ENCODE assay signal across 10 cellular contexts in the genomic region with DNA sequence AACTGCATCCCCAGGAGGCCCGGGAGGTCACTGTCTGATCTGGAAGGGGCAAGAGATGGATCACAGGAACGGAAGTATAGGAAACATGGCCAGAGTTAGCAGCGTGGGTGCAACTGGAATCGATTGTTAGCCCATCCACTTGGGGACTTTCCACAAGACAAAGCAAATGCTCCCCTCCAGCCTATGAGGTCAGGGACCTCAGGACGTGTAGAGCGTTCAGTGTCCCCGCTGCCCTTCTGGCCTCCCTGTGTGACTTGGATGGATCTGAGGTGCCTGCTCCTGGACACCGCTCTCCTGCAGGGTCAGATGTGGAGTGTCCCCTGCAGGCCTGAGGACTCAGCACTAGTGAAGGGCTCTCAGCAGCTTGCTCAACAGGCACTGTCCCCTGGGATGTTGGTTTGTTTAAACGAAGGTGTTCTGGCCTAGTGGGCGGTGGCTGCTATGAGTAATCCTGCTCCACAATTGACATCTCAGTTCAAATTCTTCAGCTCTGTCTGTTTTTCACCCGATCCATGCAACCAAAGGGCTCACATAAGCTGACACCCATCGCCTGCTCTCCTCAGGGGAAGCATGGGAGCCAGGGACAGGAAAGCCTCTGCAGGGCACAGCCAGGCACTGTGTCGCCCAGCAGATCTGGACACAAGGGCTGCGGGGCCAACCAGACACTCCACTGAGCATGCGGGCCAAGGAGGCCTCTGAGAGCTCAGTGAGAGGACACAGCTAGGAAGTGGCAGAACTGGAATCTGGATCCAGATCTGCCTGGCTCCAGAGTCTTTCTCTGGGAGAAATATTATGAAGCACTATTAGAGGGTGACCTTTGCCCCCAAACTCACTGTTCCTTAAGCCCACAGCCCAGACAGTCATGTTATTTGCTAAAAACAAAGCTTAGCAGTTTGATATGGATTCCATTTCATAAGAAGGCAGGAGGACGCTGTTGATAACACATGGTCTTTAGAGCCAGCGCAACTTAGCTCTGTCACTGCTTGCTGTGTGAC.
A peak's percentile ranks its signal among the peaks of the same experiment; 100 is the strongest.
DNase-seq lines count a peak whose midpoint lies in the region; ATAC-seq and TF ChIP-seq lines count a peak whose summit lies in the region.
"Had no signal": no experiment of that assay in that cellular context is flagged by ENCODE, and none has a peak within 500 bp of the region (broad histone marks: within the 10 kb centered on the region; RNA-seq: fewer than 3 reads in every experiment).

No MANE protein-coding gene starts in this region.

- no peak overlapping the region for H3K4me3 ChIP-seq in stomach
- H3K4me3 ChIP-seq in A673 (ENCODE audit: low read depth, low read length, poor library complexity, severe bottlenecking) = no peak overlapping the region
- no peak overlapping the region for H3K4me3 ChIP-seq in naive thymus-derived CD4-positive, alpha-beta T cell (ENCODE audit: low read length)

- CTCF ChIA-PET in activated CD4-positive, alpha-beta T cell treated with anti-CD3 and anti-CD28 coated beads, Interleukin-2, amount 10 ng/mL, durations not matched to agents 7 days and 5 days (lab: Charles Lee) = interaction anchor here (0.6 kb wide), 1 partner anchor 31 kb away, joined by 3 read pairs; no protein-coding TSS in a partner anchor
- CTCF ChIA-PET in A673 (lab: Charles Lee) = no interaction called here
- CTCF ChIA-PET in naive thymus-derived CD4-positive, alpha-beta T cell (lab: Charles Lee) = no interaction called here

- H3K27me3 ChIP-seq in stomach (no peaks in the 10 kb centered on the region), A673 (replicated peaks; ENCODE audit: insufficient read depth, low read depth, low read length, poor library complexity) (no peaks in the 10 kb centered on the region)
- H3K27me3 ChIP-seq in naive thymus-derived CD4-positive, alpha-beta T cell (ENCODE audit: control insufficient read depth in 2 of 2, insufficient read depth in 2 of 2, low read length in 2 of 2) = no peaks in the 10 kb centered on the region

- H3K4me3 Mint-ChIP-seq in activated CD4-positive, alpha-beta T cell treated with anti-CD3 and anti-CD28 coated beads, Interleukin-2, amount 10 ng/mL, durations not matched to agents 7 days and 5 days = no peak overlapping the region
- H3K4me3 Mint-ChIP-seq in glutamatergic neuron (ENCODE audit: unreplicated experiment) = peak overlapping the region; percentile 20
- peak overlapping the region in 1 of 10 donors; percentile 40 for H3K4me3 Mint-ChIP-seq in naive thymus-derived CD4-positive, alpha-beta T cell
- H3K4me3 Mint-ChIP-seq: activated naive CD8-positive, alpha-beta T cell had no signal

- H3K4me1 ChIP-seq in stomach = peaks cover 16 to 34% (median 27%) of the 10 kb centered on the region in 4 donors
- peaks cover 8% of the 10 kb centered on the region for H3K4me1 ChIP-seq in A673 (ENCODE audit: insufficient read depth, low read length, poor library complexity, severe bottlenecking)
- H3K4me1 ChIP-seq in naive thymus-derived CD4-positive, alpha-beta T cell (ENCODE audit: control insufficient read depth in 2 of 2, insufficient read depth in 2 of 2, low read length in 2 of 2) = no peaks in the 10 kb centered on the region

- 67 to 75% (median 72%) methylated on average over 14 to 17 of the region's 17 CpGs for WGBS in stomach, 5 donors

- BruUV-seq in A673 (replicated peaks; lab: Mats Ljungman, UMichigan) = no TSS peak

- ATAC-seq in HG02759 (IDR thresholded peaks at IDR 0.05; ENCODE audit: unreplicated experiment) = peak; percentile 92
- ATAC-seq in naive thymus-derived CD4-positive, alpha-beta T cell = no peak

- H3K36me3 ChIP-seq in stomach (no peaks in the 10 kb centered on the region), A673 (ENCODE audit: insufficient read depth, low read length, poor library complexity, severe bottlenecking) (no peaks in the 10 kb centered on the region)
- no peaks in the 10 kb centered on the region for H3K36me3 ChIP-seq in naive thymus-derived CD4-positive, alpha-beta T cell (ENCODE audit: control insufficient read depth in 2 of 3, insufficient read depth in 3 of 3, low read length in 3 of 3)

- H3K4me1 Mint-ChIP-seq in activated CD4-positive, alpha-beta T cell treated with anti-CD3 and anti-CD28 coated beads, Interleukin-2, amount 10 ng/mL, durations not matched to agents 7 days and 5 days = no peaks in the 10 kb centered on the region
- peaks cover 21% of the 10 kb centered on the region for H3K4me1 Mint-ChIP-seq in glutamatergic neuron (ENCODE audit: low read depth, unreplicated experiment)
- H3K4me1 Mint-ChIP-seq in naive thymus-derived CD4-positive, alpha-beta T cell = peaks cover 0 to 7% (median 0%) of the 10 kb centered on the region in 7 donors

- TF ChIP-seq POLR2A in stomach (IDR thresholded peaks at IDR 0.05) = no peak

- H3K9me3 ChIP-seq in stomach = no peaks in the 10 kb centered on the region
- no peaks in the 10 kb centered on the region for H3K9me3 ChIP-seq in A673 (ENCODE audit: low read depth, low read length, poor library complexity, severe bottlenecking)
- H3K9me3 ChIP-seq in naive thymus-derived CD4-positive, alpha-beta T cell (ENCODE audit: control insufficient read depth in 2 of 3, low read length in 3 of 3) = no peaks in the 10 kb centered on the region

- H3K27ac ChIP-seq in stomach (peak overlapping the region; percentile 6 to 68 (median 57)), A673 (ENCODE audit: low read depth, low read length, poor library complexity, severe bottlenecking) (no peak overlapping the region)
- no peak overlapping the region for H3K27ac ChIP-seq in naive thymus-derived CD4-positive, alpha-beta T cell (ENCODE audit: low read depth, low read length)
- H3K27ac ChIP-seq: C4-2B had no signal

- POLR2A ChIA-PET in activated CD4-positive, alpha-beta T cell treated with anti-CD3 and anti-CD28 coated beads, Interleukin-2, amount 10 ng/mL, durations not matched to agents 7 days and 5 days (lab: Charles Lee) = no interaction called here
- POLR2A ChIA-PET in A673 (lab: Charles Lee; ENCODE audit: low non-redundant PET) = no interaction called here
- POLR2A ChIA-PET in naive thymus-derived CD4-positive, alpha-beta T cell (lab: Charles Lee) = no interaction called here

- no peak overlapping the region for H3K27ac Mint-ChIP-seq in activated CD4-positive, alpha-beta T cell treated with anti-CD3 and anti-CD28 coated beads, Interleukin-2, amount 10 ng/mL, durations not matched to agents 7 days and 5 days
- no peak overlapping the region for H3K27ac Mint-ChIP-seq in glutamatergic neuron (ENCODE audit: unreplicated experiment)
- H3K27ac Mint-ChIP-seq in naive thymus-derived CD4-positive, alpha-beta T cell = no peak overlapping the region
- H3K27ac Mint-ChIP-seq: activated naive CD8-positive, alpha-beta T cell had no signal

- peaks cover 4% of the 10 kb centered on the region for H3K27me3 Mint-ChIP-seq in activated CD4-positive, alpha-beta T cell treated with anti-CD3 and anti-CD28 coated beads, Interleukin-2, amount 10 ng/mL, durations not matched to agents 7 days and 5 days
- H3K27me3 Mint-ChIP-seq in glutamatergic neuron (ENCODE audit: unreplicated experiment) = peaks cover 9% of the 10 kb centered on the region
- peaks cover 0 to 5% (median 4%) of the 10 kb centered on the region in 5 donors for H3K27me3 Mint-ChIP-seq in naive thymus-derived CD4-positive, alpha-beta T cell

- no peak for TF ChIP-seq CTCF in glutamatergic neuron (IDR thresholded peaks at IDR 0.05; ENCODE audit: partially characterized antibody, unreplicated experiment)
- TF ChIP-seq CTCF in stomach (IDR thresholded peaks at IDR 0.05) = no peak
- TF ChIP-seq CTCF in A673 (conservative IDR thresholded peaks at IDR 0.05; ENCODE audit: low read depth, low read length) = no peak

- DNase-seq in activated CD4-positive, alpha-beta T cell treated with anti-CD3 and anti-CD28 coated beads for 48 hours = peak; percentile 9
- no peak for DNase-seq in activated CD4-positive, alpha-beta T cell treated with anti-CD3 and anti-CD28 coated beads, Interleukin-2, amount 10 ng/mL, durations not matched to agents 7 days and 5 days
- DNase-seq in NCI-H69 (lab: John Stamatoyannopoulos, UW) = peak; percentile 66
- no peak for DNase-seq in glutamatergic neuron
- peak; percentile 44 for DNase-seq in stomach
- DNase-seq in A673 (ENCODE audit: low spot score) = no peak
- DNase-seq in naive thymus-derived CD4-positive, alpha-beta T cell = no peak

- intact Hi-C loops in stomach (cut with DNase I; ENCODE audit: low total_unique reads) (no loop called here), A673 (cut with micrococcal nuclease; ENCODE audit: unreplicated experiment) (no loop called here)
- intact Hi-C loops in naive thymus-derived CD4-positive, alpha-beta T cell (cut with micrococcal nuclease) = no loop called here

- no peak for TF ChIP-seq EP300 in stomach (IDR thresholded peaks at IDR 0.05)

- H3K36me3 Mint-ChIP-seq in activated CD4-positive, alpha-beta T cell treated with anti-CD3 and anti-CD28 coated beads, Interleukin-2, amount 10 ng/mL, durations not matched to agents 7 days and 5 days (ENCODE audit: low read depth) = no peaks in the 10 kb centered on the region
- no peaks in the 10 kb centered on the region for H3K36me3 Mint-ChIP-seq in glutamatergic neuron (ENCODE audit: unreplicated experiment)
- no peaks in the 10 kb centered on the region for H3K36me3 Mint-ChIP-seq in naive thymus-derived CD4-positive, alpha-beta T cell
- H3K36me3 Mint-ChIP-seq: activated naive CD8-positive, alpha-beta T cell had no signal

- no peaks in the 10 kb centered on the region for H3K9me3 Mint-ChIP-seq in activated CD4-positive, alpha-beta T cell treated with anti-CD3 and anti-CD28 coated beads, Interleukin-2, amount 10 ng/mL, durations not matched to agents 7 days and 5 days
- peaks cover 9% of the 10 kb centered on the region for H3K9me3 Mint-ChIP-seq in glutamatergic neuron (ENCODE audit: unreplicated experiment)
- H3K9me3 Mint-ChIP-seq in naive thymus-derived CD4-positive, alpha-beta T cell = no peaks in the 10 kb centered on the region

Comparison
In these comparisons a context has a peak if more than half of its experiments do, and no peak if none do; other contexts are left out.
1. DNase-seq: peak in activated CD4-positive, alpha-beta T cell treated with anti-CD3 and anti-CD28 coated beads for 48 hours (single experiment), NCI-H69 (single experiment) and stomach (single experiment); none in activated CD4-positive, alpha-beta T cell treated with anti-CD3 and anti-CD28 coated beads, Interleukin-2, amount 10 ng/mL, durations not matched to agents 7 days and 5 days (single experiment), glutamatergic neuron (single experiment), A673 (single experiment) and naive thymus-derived CD4-positive, alpha-beta T cell (0 of 9).
2. H3K27ac ChIP-seq: peak in stomach (5 of 5); none in A673 (single experiment) and naive thymus-derived CD4-positive, alpha-beta T cell (single experiment).